ENCODE assay signal across 1 cellular context in the genomic region with DNA sequence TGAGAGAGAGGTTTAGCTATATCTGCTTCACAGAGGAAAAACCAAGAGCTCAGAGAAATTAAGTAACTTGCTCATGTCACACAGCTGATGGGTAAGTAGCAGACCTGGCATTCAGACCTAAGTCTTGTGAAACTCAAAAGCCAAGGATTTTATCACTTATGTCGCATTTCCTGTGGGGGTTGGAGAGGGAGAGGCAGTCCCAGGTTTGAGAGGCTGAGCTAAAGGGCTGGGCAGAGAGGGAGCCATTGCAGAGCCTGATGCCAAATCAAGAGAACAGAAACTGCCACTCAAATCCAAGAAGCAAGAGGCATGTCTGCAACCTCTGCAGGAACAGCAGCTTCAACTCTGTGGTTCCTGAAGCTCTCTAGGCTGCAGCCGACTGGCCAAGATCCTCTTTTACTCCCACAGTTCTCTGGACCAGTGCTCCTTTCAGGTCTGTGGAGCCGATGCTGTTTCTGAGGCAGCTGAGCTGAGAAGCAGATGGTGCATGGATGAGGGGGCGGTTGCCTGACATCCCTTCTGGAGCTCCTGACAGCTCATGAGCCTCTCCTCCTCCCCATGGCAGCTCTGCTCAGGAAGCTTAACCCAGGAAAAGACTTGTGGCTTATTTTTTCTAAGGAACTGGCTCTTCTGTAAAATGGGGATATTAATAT.
TF ChIP-seq lines count a peak whose summit lies in the region.

No MANE protein-coding gene starts in this region.

TF ChIP-seq in SK-N-SH, 30 proteins besides CTCF, POLR2A, EP300 and RAD21 (continued from another document):
- TF ChIP-seq MXI1 (IDR thresholded peaks at IDR 0.05; ENCODE audit: low read depth, low read length) (peak; percentile 50; the same call in 1 of the 2 replicates), TCF12 (IDR thresholded peaks at IDR 0.05) (peak; percentile 49)
